In genomic region chr10:93416824-93417223, GRCh38 we compare ENCODE assay signal across 14 cellular contexts.
"Had no signal": no experiment of that assay in that cellular context is flagged by ENCODE, and none has a peak within 500 bp of the region (broad histone marks: within the 10 kb centered on the region; RNA-seq: fewer than 3 reads in every experiment).

No MANE protein-coding gene starts in this region.

- H3K36me3 ChIP-seq: colonic mucosa, uterus had no signal

- DNase-seq: colonic mucosa; dermis blood vessel endothelial cell; erythroblast; foreskin keratinocyte; left colon; mesendoderm; naive thymus-derived CD4-positive, alpha-beta T cell; nephron progenitor cell; stimulated activated CD4-positive, alpha-beta T cell treated with anti-CD3 and anti-CD28 coated beads, Interleukin-2, amount 100 ng/mL, for 48 hours; stimulated activated naive CD4-positive, alpha-beta T cell treated with Interleukin-2 at 50 U/mL for 16 hours; uterus had no signal

- H3K4me3 ChIP-seq: colonic mucosa, hepatocyte, smooth muscle cell, upper lobe of left lung, uterus had no signal

- H3K27me3 Mint-ChIP-seq: naive thymus-derived CD4-positive, alpha-beta T cell had no signal

- H3K4me3 Mint-ChIP-seq: naive thymus-derived CD4-positive, alpha-beta T cell; nephron progenitor cell had no signal

- H3K27me3 ChIP-seq: colonic mucosa, foreskin keratinocyte, hepatocyte, upper lobe of left lung, uterus had no signal

- H3K79me2 ChIP-seq: hepatocyte had no signal

- H3K27ac ChIP-seq: colonic mucosa, foreskin keratinocyte, hepatocyte, upper lobe of left lung, uterus had no signal

- H3K9me3 ChIP-seq: colonic mucosa, upper lobe of left lung, uterus had no signal

- H2AFZ ChIP-seq: hepatocyte had no signal

- ATAC-seq: foreskin keratinocyte; left colon; naive thymus-derived CD4-positive, alpha-beta T cell had no signal

- H3K4me2 ChIP-seq: hepatocyte, smooth muscle cell had no signal
